20 cellular contexts compared by ENCODE assay signal in the genomic region with DNA sequence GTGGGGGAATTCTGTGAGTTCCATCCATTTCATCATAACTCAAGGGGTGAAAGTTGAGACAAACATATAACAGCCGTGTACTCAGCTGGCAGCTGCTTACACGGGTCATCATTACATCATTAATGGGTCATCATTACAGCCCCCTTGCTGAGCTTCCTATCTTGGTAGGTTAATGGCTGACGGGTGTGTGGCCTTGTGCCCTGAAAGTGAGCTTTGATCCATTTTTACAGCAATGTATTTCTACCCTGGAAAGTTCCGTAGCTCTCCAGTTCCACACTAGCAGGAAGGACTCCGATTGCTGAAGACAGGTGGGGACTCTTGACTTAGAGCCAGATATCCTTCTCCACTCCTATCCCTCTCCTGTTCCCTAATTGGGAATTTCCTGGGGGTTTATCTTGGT.
DNase-seq lines count a peak whose midpoint lies in the region; ATAC-seq, FAIRE-seq and TF ChIP-seq lines count a peak whose summit lies in the region.
"Had no signal": no experiment of that assay in that cellular context is flagged by ENCODE, and none has a peak within 500 bp of the region (broad histone marks: within the 10 kb centered on the region; RNA-seq: fewer than 3 reads in every experiment).

No MANE protein-coding gene starts in this region.

- H2AFZ ChIP-seq in HepG2 (ENCODE audit: low read length): no peak overlapping the region

- no peak for TF ChIP-seq EP300 in HepG2 (IDR thresholded peaks at IDR 0.05; ENCODE audit: low read depth in 2 of 2, low read length in 2 of 2)
- no peak for TF ChIP-seq EP300 in HepG2 (CRISPR knock-in tag; IDR thresholded peaks at IDR 0.05; ENCODE audit: borderline replicate concordance)
- no peak for TF ChIP-seq EP300 in esophagus muscularis mucosa (IDR thresholded peaks at IDR 0.05)

- no peak for TF ChIP-seq RAD21 in HepG2 (CRISPR knock-in tag; IDR thresholded peaks at IDR 0.05)

- H3K27me3 ChIP-seq in HepG2 (ENCODE audit: control insufficient read depth in 1 of 2, insufficient read depth in 2 of 2, low read length in 2 of 2) (peaks cover 2 to 9% of the 10 kb centered on the region in 2 experiments; a peak in 2 of 5 replicates), right lobe of liver (no peaks in the 10 kb centered on the region), SJCRH30 (no peaks in the 10 kb centered on the region), esophagus muscularis mucosa (no peaks in the 10 kb centered on the region)

- H3K9me3 ChIP-seq in HepG2 (ENCODE audit: low read length): no peaks in the 10 kb centered on the region
- no peaks in the 10 kb centered on the region for H3K9me3 ChIP-seq in right lobe of liver
- no peaks in the 10 kb centered on the region for H3K9me3 ChIP-seq in SJCRH30 (replicated peaks)
- H3K9me3 ChIP-seq in esophagus muscularis mucosa: no peaks in the 10 kb centered on the region
- H3K9me3 ChIP-seq: SK-N-SH had no signal

- CTCF ChIA-PET in HepG2 (lab: Yijun Ruan, JAX; ENCODE audit: low intra/inter-chr PET ratio, low total read pairs): no interaction called here

- FAIRE-seq in HepG2 (lab: Jason Lieb, UNC): no peak

- TF ChIP-seq CTCF in HepG2 (CRISPR knock-in tag; IDR thresholded peaks at IDR 0.05) (no peak), right lobe of liver (IDR thresholded peaks at IDR 0.05) (no peak), esophagus muscularis mucosa (IDR thresholded peaks at IDR 0.05) (no peak)

- H3K4me3 Mint-ChIP-seq in stimulated activated naive B cell treated with anti-CD40 and anti-IgM and Interleukin-4, amounts not matched to agents 10 μg/mL and 1 μg/mL and 100 μg/mL, for 72 hours: no peak overlapping the region

- TF ChIP-seq POLR2A in HepG2 (IDR thresholded peaks at IDR 0.05; ENCODE audit: insufficient read depth in 1 of 2, low read depth in 2 of 2, low read length in 2 of 2) (no peak), right lobe of liver (IDR thresholded peaks at IDR 0.05) (no peak), esophagus muscularis mucosa (IDR thresholded peaks at IDR 0.05; ENCODE audit: low read depth) (no peak)

- no peak overlapping the region for H3K4me2 ChIP-seq in HepG2 (ENCODE audit: low read depth, low read length)
- H3K4me2 ChIP-seq: KMS-11, SK-N-SH had no signal

- H3K4me1 Mint-ChIP-seq in stimulated activated naive B cell treated with anti-CD40 and anti-IgM and Interleukin-4, amounts not matched to agents 10 μg/mL and 1 μg/mL and 100 μg/mL, for 72 hours: no peaks in the 10 kb centered on the region

- no peak overlapping the region for H3K9ac ChIP-seq in HepG2 (ENCODE audit: insufficient read depth, low read depth, low read length)
- H3K9ac ChIP-seq: GM23248, KMS-11, SK-N-SH had no signal

- H3K36me3 ChIP-seq in HepG2 (replicated peaks in 1 of 2; ENCODE audit: control insufficient read depth in 1 of 2, insufficient read depth in 2 of 2, low read length in 2 of 2): no peaks in the 10 kb centered on the region
- H3K36me3 ChIP-seq in right lobe of liver: no peaks in the 10 kb centered on the region
- no peaks in the 10 kb centered on the region for H3K36me3 ChIP-seq in SJCRH30
- H3K36me3 ChIP-seq in esophagus muscularis mucosa: no peaks in the 10 kb centered on the region

- H3K27ac ChIP-seq in HepG2 (ENCODE audit: extremely low read length, insufficient read depth, low read length) (no peak overlapping the region), right lobe of liver (no peak overlapping the region), SJCRH30 (peak overlapping the region; percentile 65), esophagus muscularis mucosa (replicated peaks in 1 of 4) (no peak overlapping the region)
- H3K27ac ChIP-seq: GM23248, KMS-11 had no signal

- BruUV-seq in HepG2 (replicated peaks; lab: Mats Ljungman, UMichigan): no TSS peak

- no peak overlapping the region for H3K4me3 ChIP-seq in HepG2 (replicated peaks in 1 of 3; ENCODE audit: insufficient read depth in 1 of 3, low read depth in 2 of 3, low read length in 3 of 3)
- no peak overlapping the region for H3K4me3 ChIP-seq in right lobe of liver
- no peak overlapping the region for H3K4me3 ChIP-seq in SJCRH30
- no peak overlapping the region for H3K4me3 ChIP-seq in esophagus muscularis mucosa
- H3K4me3 ChIP-seq: GM23248 had no signal

- H3K9me3 Mint-ChIP-seq in stimulated activated naive B cell treated with anti-CD40 and anti-IgM and Interleukin-4, amounts not matched to agents 10 μg/mL and 1 μg/mL and 100 μg/mL, for 72 hours: no peaks in the 10 kb centered on the region

- in situ Hi-C loops in HepG2 (cut with HindIII; ENCODE audit: extremely low pct_ligation_motif_present, low pct_unique_long_range_greater_than_20kb): no loop called here

- no peaks in the 10 kb centered on the region for H3K36me3 Mint-ChIP-seq in stimulated activated naive B cell treated with anti-CD40 and anti-IgM and Interleukin-4, amounts not matched to agents 10 μg/mL and 1 μg/mL and 100 μg/mL, for 72 hours
- H3K36me3 Mint-ChIP-seq: CD14-positive monocyte had no signal

- no peaks in the 10 kb centered on the region for H3K79me2 ChIP-seq in HepG2 (ENCODE audit: insufficient read depth, low read length)

- ATAC-seq in HepG2: no peak
- ATAC-seq in right lobe of liver: no peak
- ATAC-seq in left colon: peak; percentile 81
- no peak for ATAC-seq in HG03571 (IDR thresholded peaks at IDR 0.05; ENCODE audit: unreplicated experiment)
- no peak for ATAC-seq in stimulated activated naive B cell treated with anti-CD40 and anti-IgM and Interleukin-4, amounts not matched to agents 10 μg/mL and 1 μg/mL and 100 μg/mL, for 72 hours (replicated peaks)
- ATAC-seq: Right ventricle myocardium inferior had no signal

- intact Hi-C loops in HepG2 (cut with micrococcal nuclease; ENCODE audit: unreplicated experiment) (no loop called here), right lobe of liver (cut with DNase I) (no loop called here), left colon (cut with DNase I, micrococcal nuclease) (no loop called here), esophagus muscularis mucosa (cut with DNase I) (no loop called here)

- no peak overlapping the region for H3K27ac Mint-ChIP-seq in stimulated activated naive B cell treated with anti-CD40 and anti-IgM and Interleukin-4, amounts not matched to agents 10 μg/mL and 1 μg/mL and 100 μg/mL, for 72 hours

- POLR2A ChIA-PET in HepG2 (lab: Yijun Ruan, JAX): no interaction called here

- H3K27me3 Mint-ChIP-seq in stimulated activated naive B cell treated with anti-CD40 and anti-IgM and Interleukin-4, amounts not matched to agents 10 μg/mL and 1 μg/mL and 100 μg/mL, for 72 hours: peaks cover 0 to 7% of the 10 kb centered on the region in 2 donors

- 0 out of 2 replicates have a peak, but pooled peaks cover 5% of the 10 kb centered on the region for H3K4me1 ChIP-seq in HepG2 (ENCODE audit: insufficient read depth, low read length)
- no peaks in the 10 kb centered on the region for H3K4me1 ChIP-seq in right lobe of liver
- H3K4me1 ChIP-seq in SJCRH30: peaks cover 16% of the 10 kb centered on the region
- H3K4me1 ChIP-seq in esophagus muscularis mucosa: no peaks in the 10 kb centered on the region

- H4K20me1 ChIP-seq in HepG2 (ENCODE audit: insufficient read depth, low read length): no peaks in the 10 kb centered on the region

- 16% methylated on average over 4 of the region's 5 CpGs for WGBS in HepG2 (ENCODE audit: low lambda C conversion rate)
- 80% methylated on average over 4 of the region's 5 CpGs for WGBS in right lobe of liver (ENCODE audit: insufficient coverage, low coverage, low lambda C conversion rate, missing lambda C conversion rate)
- WGBS in esophagus muscularis mucosa: 64% methylated on average over 5 of the region's 5 CpGs

- DNase-seq in HepG2 (ENCODE audit: low spot score) (no peak), right lobe of liver (no peak), SJCRH30 (peak; percentile 70 to 86), left colon (no peak), esophagus muscularis mucosa (ENCODE audit: extremely low spot score) (no peak)
- DNase-seq in stimulated activated CD4-positive, alpha-beta T cell treated with anti-CD3 and anti-CD28 coated beads, Interleukin-1b, Interleukin-23, amount 100 ng/mL, for 48 hours: no peak
- DNase-seq in stimulated activated naive B cell treated with anti-CD40 and anti-IgM and Interleukin-4, amounts not matched to agents 10 μg/mL and 1 μg/mL and 100 μg/mL, for 72 hours: no peak
- DNase-seq: DMS79 treated with DMSO at 0.1 percent for 48 hours, GF-D8, GM23248, MM.1S, NCI-H1105 treated with DMSO at 0.1 percent for 48 hours, NCI-H2029, NCI-H2171 treated with DMSO at 0.1 percent for 48 hours, NCI-H524, SK-N-SH had no signal

TF ChIP-seq in HepG2, 621 proteins besides CTCF, POLR2A, EP300 and RAD21:
- TF ChIP-seq ZNF225 (CRISPR knock-in tag; IDR thresholded peaks at IDR 0.05) (no peak), ZNF746 (CRISPR knock-in tag; IDR thresholded peaks at IDR 0.05) (no peak), CREB1 (IDR thresholded peaks at IDR 0.05) (peak; percentile 26; the same call in 1 of the 2 replicates), CREB1 (CRISPR knock-in tag; IDR thresholded peaks at IDR 0.05) (no peak), ZBTB21 (CRISPR knock-in tag; IDR thresholded peaks at IDR 0.05) (0 out of 2 replicates have a peak, but pooled peaks have one; percentile 55), RFX3 (CRISPR knock-in tag; IDR thresholded peaks at IDR 0.05) (no peak), NR2C2 (CRISPR knock-in tag; IDR thresholded peaks at IDR 0.05; ENCODE audit: borderline replicate concordance) (peak; percentile 29; the same call in 1 of the 2 replicates), ZSCAN20 (CRISPR knock-in tag; IDR thresholded peaks at IDR 0.05; ENCODE audit: borderline replicate concordance) (no peak), ATF7 (IDR thresholded peaks at IDR 0.05) (0 out of 2 replicates have a peak, but pooled peaks have one; percentile 2), ATF7 (CRISPR knock-in tag; IDR thresholded peaks at IDR 0.05) (no peak), ZNF251 (CRISPR knock-in tag; IDR thresholded peaks at IDR 0.05) (no peak), SOX6 (IDR thresholded peaks at IDR 0.05) (no peak), SOX6 (CRISPR knock-in tag; IDR thresholded peaks at IDR 0.05) (0 out of 2 replicates have a peak, but pooled peaks have one; percentile 18), ZBTB7B (CRISPR knock-in tag; IDR thresholded peaks at IDR 0.05) (no peak)
- TF ChIP-seq, protein P1, sequence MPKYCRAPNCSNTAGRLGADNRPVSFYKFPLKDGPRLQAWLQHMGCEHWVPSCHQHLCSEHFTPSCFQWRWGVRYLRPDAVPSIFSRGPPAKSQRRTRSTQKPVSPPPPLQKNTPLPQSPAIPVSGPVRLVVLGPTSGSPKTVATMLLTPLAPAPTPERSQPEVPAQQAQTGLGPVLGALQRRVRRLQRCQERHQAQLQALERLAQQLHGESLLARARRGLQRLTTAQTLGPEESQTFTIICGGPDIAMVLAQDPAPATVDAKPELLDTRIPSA (CRISPR knock-in tag; IDR thresholded peaks at IDR 0.05; ENCODE audit: borderline replicate concordance): no peak
TF ChIP-seq in HepG2: peak in this region for 5.

Comparison
In these comparisons a context has a peak if more than half of its experiments do, and no peak if none do; other contexts are left out.
1. DNase-seq: peak in SJCRH30 (2 of 2); none in HepG2 (single experiment), right lobe of liver (0 of 3), left colon (0 of 2), esophagus muscularis mucosa (single experiment), stimulated activated CD4-positive, alpha-beta T cell treated with anti-CD3 and anti-CD28 coated beads, Interleukin-1b, Interleukin-23, amount 100 ng/mL, for 48 hours (single experiment) and stimulated activated naive B cell treated with anti-CD40 and anti-IgM and Interleukin-4, amounts not matched to agents 10 μg/mL and 1 μg/mL and 100 μg/mL, for 72 hours (single experiment).